ENCODE assay signal across 19 cellular contexts in genomic region chr2:67896131-67896865, GRCh38.
"Had no signal": no experiment of that assay in that cellular context is flagged by ENCODE, and none has a peak within 500 bp of the region (broad histone marks: within the 10 kb centered on the region; RNA-seq: fewer than 3 reads in every experiment).

No MANE protein-coding gene starts in this region.

- H3K4me3 Mint-ChIP-seq: activated CD8-positive, alpha-beta T cell treated with anti-CD3 and anti-CD28 coated beads for 36 hours; activated naive CD4-positive, alpha-beta T cell treated with anti-CD3 and anti-CD28 coated beads, Interleukin-2, amount 50 U/mL, for 24 hours; T-helper 1 cell treated with Interleukin-12 subunit alpha and Interleukin-12 subunit beta and Interleukin-4 antibody, amounts not matched to agents 30 μg/mL and 1 μg/mL, for 36 hours had no signal

- H3K36me3 ChIP-seq: ascending aorta, SJSA1 had no signal

- H3K27me3 ChIP-seq: ascending aorta, body of pancreas, SJSA1 had no signal

- H3K27ac ChIP-seq: ascending aorta, SJSA1 had no signal

- H3K27ac Mint-ChIP-seq: activated CD8-positive, alpha-beta T cell treated with anti-CD3 and anti-CD28 coated beads for 36 hours; activated naive CD4-positive, alpha-beta T cell treated with anti-CD3 and anti-CD28 coated beads, Interleukin-2, amount 50 U/mL, for 24 hours; T-helper 1 cell treated with Interleukin-12 subunit alpha and Interleukin-12 subunit beta and Interleukin-4 antibody, amounts not matched to agents 30 μg/mL and 1 μg/mL, for 36 hours had no signal

- DNase-seq: activated CD4-positive, alpha-beta T cell treated with anti-CD3 and anti-CD28 coated beads for 4 hours; activated CD8-positive, alpha-beta memory T cell treated with anti-CD3 and anti-CD28 coated beads, Interleukin-2, amount 50 U/mL, for 4 hours; activated CD8-positive, alpha-beta T cell treated with anti-CD3 and anti-CD28 coated beads for 36 hours; activated naive CD4-positive, alpha-beta T cell; amniotic stem cell; body of pancreas; Kasumi-1; KBM-7; NCI-H1105 treated with DMSO at 0.1 percent for 48 hours; NCI-H1436 treated with DMSO at 0.1 percent for 48 hours; NCI-H187; NCI-H2081 treated with DMSO at 0.1 percent for 48 hours; NCI-H446; NCI-H524; SHP77 had no signal

- H3K9me3 Mint-ChIP-seq: activated CD8-positive, alpha-beta T cell treated with anti-CD3 and anti-CD28 coated beads for 36 hours; T-helper 1 cell treated with Interleukin-12 subunit alpha and Interleukin-12 subunit beta and Interleukin-4 antibody, amounts not matched to agents 30 μg/mL and 1 μg/mL, for 36 hours had no signal

- H3K36me3 Mint-ChIP-seq: activated naive CD4-positive, alpha-beta T cell treated with anti-CD3 and anti-CD28 coated beads, Interleukin-2, amount 50 U/mL, for 24 hours had no signal

- H3K4me1 Mint-ChIP-seq: activated naive CD4-positive, alpha-beta T cell treated with anti-CD3 and anti-CD28 coated beads, Interleukin-2, amount 50 U/mL, for 24 hours had no signal

- H3K4me3 ChIP-seq: ascending aorta, body of pancreas, SJSA1 had no signal

- H3K9me3 ChIP-seq: ascending aorta, body of pancreas, SJSA1 had no signal
